ENCODE assay signal across 8 cellular contexts in genomic region chr6:75201901-75202672, GRCh38. TPM values are rescaled to one million over a fixed set of nuclear protein-coding genes. Genes with fewer than 3 reads are reported as not detected.
A peak's percentile ranks its signal among the peaks of the same experiment; 100 is the strongest.
DNase-seq lines count a peak whose midpoint lies in the region; ATAC-seq, FAIRE-seq and TF ChIP-seq lines count a peak whose summit lies in the region.

No MANE protein-coding gene starts in this region.

- peaks cover 31% of the 10 kb centered on the region for H3K4me1 Mint-ChIP-seq in type B pancreatic cell (ENCODE audit: unreplicated experiment)

- TF ChIP-seq CTCF in GM12878 (IDR thresholded peaks at IDR 0.05 in 2 of 3, conservative IDR thresholded peaks at IDR 0.05 in 1 of 3; ENCODE audit: control insufficient read depth in 2 of 3, extremely low read depth in 1 of 3, insufficient read depth in 1 of 3, low read depth in 3 of 3, low read length in 3 of 3) (no peak), type B pancreatic cell (conservative IDR thresholded peaks at IDR 0.05) (no peak)

- peaks cover 26 to 27% of the 10 kb centered on the region in 2 experiments for H3K27me3 ChIP-seq in GM12878 (replicated peaks in 1 of 2; ENCODE audit: control insufficient read depth in 2 of 2, insufficient read depth in 2 of 2, low read length in 1 of 2)

- H3K4me1 ChIP-seq in GM12878 (ENCODE audit: control insufficient read depth, insufficient read depth, low read length), result no peaks in the 10 kb centered on the region

- TF ChIP-seq RAD21 in GM12878 (IDR thresholded peaks at IDR 0.05; ENCODE audit: insufficient read depth, low read depth, low read length), result no peak

- CTCF ChIA-PET in GM12878 (lab: Yijun Ruan, JAX), result interaction anchor here (0.9 to 5.5 kb wide), 7 partner anchors 11 to 1464 kb away, joined by 3 to 69 read pairs (median 21); no protein-coding TSS in a partner anchor

- TF ChIP-seq EP300 in GM12878 (IDR thresholded peaks at IDR 0.05; ENCODE audit: borderline replicate concordance in 1 of 2, control insufficient read depth in 1 of 2, low read depth in 2 of 2, low read length in 2 of 2), result no peak

- FAIRE-seq in GM12878 (lab: Jason Lieb, UNC), result no peak

- H3K9ac ChIP-seq in GM12878 (ENCODE audit: control insufficient read depth, insufficient read depth, low read length), result no peak overlapping the region

- H4K20me1 ChIP-seq in GM12878 (ENCODE audit: control insufficient read depth, insufficient read depth), result no peaks in the 10 kb centered on the region; the same call in 1 of the 2 replicates

- no TSS peak for BruUV-seq in GM12878 (replicated peaks; lab: Mats Ljungman, UMichigan)

- no peaks in the 10 kb centered on the region for H3K9me3 Mint-ChIP-seq in type B pancreatic cell

- no peaks in the 10 kb centered on the region for H3K9me3 ChIP-seq in GM12878 (replicated peaks; ENCODE audit: control insufficient read depth, insufficient read depth, low read length)

- H3K4me2 ChIP-seq in GM12878 (ENCODE audit: control insufficient read depth, insufficient read depth), result no peak overlapping the region

- no peak overlapping the region for H3K27ac Mint-ChIP-seq in type B pancreatic cell

- no peak for TF ChIP-seq POLR2A in GM12878 (IDR thresholded peaks at IDR 0.05; ENCODE audit: low read depth, low read length)

- SMC1A ChIA-PET in GM12878 (lab: Charles Lee; ENCODE audit: uncharacterized antibody, unreplicated experiment), result interaction anchor here (0.9 to 4.7 kb wide), 2 partner anchors 792 to 1462 kb away, joined by 3 to 60 read pairs; no protein-coding TSS in a partner anchor

- 14% methylated on average over 46 of the region's 46 CpGs for whole genome bisulfite sequencing in GM12878 (ENCODE audit: insufficient coverage, insufficient replicate concordance, low lambda C conversion rate, missing lambda C conversion rate)

- RAD21 ChIA-PET in GM12878 (lab: Charles Lee; ENCODE audit: unreplicated experiment), result interaction anchor here (1.3 to 2.6 kb wide), 2 partner anchors 788 to 793 kb away, joined by 3 to 14 read pairs; no protein-coding TSS in a partner anchor

- in situ Hi-C loops in GM12878 (cut with MboI), result loop anchor here (5.0 to 10.0 kb wide), 2 partner anchors 787 to 1110 kb away; no protein-coding TSS in a partner anchor

- peak; percentile 59 for ATAC-seq in GM12878
- ATAC-seq in left colon, result no peak
- no peak for ATAC-seq in HG03565 (IDR thresholded peaks at IDR 0.05; ENCODE audit: unreplicated experiment)
- no peak for ATAC-seq in HG02610 (IDR thresholded peaks at IDR 0.05; ENCODE audit: unreplicated experiment)

- H3K27me3 Mint-ChIP-seq in type B pancreatic cell, result peaks cover 71% of the 10 kb centered on the region

- H2AFZ ChIP-seq in GM12878 (ENCODE audit: control insufficient read depth, low read depth, low read length), result no peak overlapping the region

- H3K27ac ChIP-seq in GM12878 (ENCODE audit: control insufficient read depth, insufficient read depth), result no peak overlapping the region

- no peaks in the 10 kb centered on the region for H3K36me3 Mint-ChIP-seq in type B pancreatic cell

- POLR2A ChIA-PET in GM12878 (lab: Charles Lee), result no interaction called here

- H3K4me3 Mint-ChIP-seq in type B pancreatic cell, result peak overlapping the region; percentile 87

- intact Hi-C loops in GM12878 (cut with micrococcal nuclease; ENCODE audit: unreplicated experiment), result loop anchor here (5.0 to 10.0 kb wide), 4 partner anchors 267 to 605 kb away; no protein-coding TSS in a partner anchor
- intact Hi-C loops in left colon (cut with DNase I, micrococcal nuclease), result loop anchor here in 1 of 2 donors (5.0 kb wide), 3 partner anchors 795 to 1345 kb away; no protein-coding TSS in a partner anchor

- no peaks in the 10 kb centered on the region for H3K36me3 ChIP-seq in GM12878 (ENCODE audit: control insufficient read depth in 2 of 2, insufficient read depth in 2 of 2, low read length in 1 of 2)

- no peak overlapping the region for H3K4me3 ChIP-seq in GM12878

- no peaks in the 10 kb centered on the region for H3K79me2 ChIP-seq in GM12878 (ENCODE audit: control insufficient read depth, insufficient read depth, low read length)

- DNase-seq in activated T-cell treated with anti-CD3 and anti-CD28 coated beads, Interleukin-2, amount 50 U/mL, for 1 hour, result peak; percentile 19
- DNase-seq in activated T-cell treated with anti-CD3 and anti-CD28 coated beads for 4 hours (no peak), GM12878 (ENCODE audit: low read depth, low spot score) (no peak), left colon (peak; percentile 9 to 31), type B pancreatic cell (ENCODE audit: extremely low spot score, unreplicated experiment) (no peak)
- no peak for DNase-seq in activated CD4-positive, alpha-beta T cell treated with anti-CD3 and anti-CD28 coated beads, Interleukin-2, amount 50 U/mL, for 1 hour

TF ChIP-seq in GM12878, 131 proteins besides CTCF, POLR2A, EP300 and RAD21 (continues in another document):
- TF ChIP-seq ZNF592 (IDR thresholded peaks at IDR 0.05), result no peak
- TF ChIP-seq ESRRA (IDR thresholded peaks at IDR 0.05; ENCODE audit: low read length), result no peak
- no peak for TF ChIP-seq RELA (IDR thresholded peaks at IDR 0.05; ENCODE audit: borderline replicate concordance, partially characterized antibody)
- TF ChIP-seq SP1 (IDR thresholded peaks at IDR 0.05; ENCODE audit: low read depth, low read length), result no peak

RNA-seq across cellular contexts. Expression of gene COL12A1, which starts 3.8 kb away (rescaled TPM):
- total RNA-seq in GM12878 (2013; cell fraction: nucleolus; rRNA removed), result 0.29 TPM in 1 of 2 replicates, not detected in the other
- total RNA-seq in GM12878 (2014; rRNA removed), result under 0.01 TPM in 1 of 2 replicates, not detected in the other
- not detected in 2 replicates for total RNA-seq in GM12878 (2014; rRNA removed; fragmentation: Illumina TruSeq; extraction: Trizol)
- total RNA-seq in GM12878 (2021), result 0.29 and 0.69 TPM in 2 replicates
- not detected for polyA plus RNA-seq in GM12878 (2011; ENCODE audit: low read depth)
- 0.03 TPM in 1 of 2 replicates, not detected in the other for polyA plus RNA-seq in GM12878 (2011; rRNA removed)
- polyA plus RNA-seq in GM12878 (2011; cell fraction: cytosol; rRNA removed), result 0.02 TPM in 1 of 2 replicates, not detected in the other
- polyA plus RNA-seq in GM12878 (2011; cell fraction: nucleus; rRNA removed), result not detected in 2 replicates
- not detected in 2 replicates for polyA plus RNA-seq in GM12878 (2012)
- under 0.01 TPM in 1 of 2 replicates, not detected in the other for polyA plus RNA-seq in GM12878 (2014; fragmentation: Illumina TruSeq; extraction: Trizol)
- polyA plus RNA-seq in GM12878 (2014; fragmentation: Nextera tagmentation; extraction: Ambion mirVana), result not detected
- not detected in 2 replicates for polyA plus RNA-seq in GM12878 (2014; rRNA removed)
- polyA plus RNA-seq in GM12878 (2016; fragmentation: Nextera tagmentation; extraction: Ambion mirVana), result under 1 TPM; 0.04 to 0.17 TPM
- polyA minus RNA-seq in GM12878 (2011; rRNA and poly(A)+ RNA removed), result not detected in 2 replicates
- polyA minus RNA-seq in GM12878 (2011; cell fraction: cytosol; rRNA and poly(A)+ RNA removed), result 3.3 and 3.6 TPM in 2 replicates
- polyA minus RNA-seq in GM12878 (2011; cell fraction: nucleus; rRNA and poly(A)+ RNA removed), result 0.12 and 0.86 TPM in 2 replicates
- total RNA-seq in left colon, result 10 to 100 TPM in 1 of 2 donors, 1 to 10 TPM in 1; 5.5 to 18.4 TPM
- 6.9 and 21.5 TPM in 2 replicates for total RNA-seq in type B pancreatic cell (ENCODE audit: low replicate concordance)

RNA-seq across cellular contexts. Expression of gene COX7A2, which starts 41.5 kb away (rescaled TPM):
- 16.2 and 17.4 TPM in 2 replicates for total RNA-seq in GM12878 (2013; cell fraction: nucleolus; rRNA removed)
- total RNA-seq in GM12878 (2014; rRNA removed) (199 and 239 TPM in 2 replicates), GM12878 (2014; rRNA removed; fragmentation: Illumina TruSeq; extraction: Trizol) (417 and 432 TPM in 2 replicates), GM12878 (2021) (384 and 403 TPM in 2 replicates), left colon (100 to 1,000 TPM; 704 to 802 TPM), type B pancreatic cell (ENCODE audit: low replicate concordance) (370 and 456 TPM in 2 replicates)
- 436 TPM for polyA plus RNA-seq in GM12878 (2011; ENCODE audit: low read depth)
- polyA plus RNA-seq in GM12878 (2011; rRNA removed) (552 and 633 TPM in 2 replicates), GM12878 (2014; fragmentation: Illumina TruSeq; extraction: Trizol) (520 and 635 TPM in 2 replicates), GM12878 (2014; fragmentation: Nextera tagmentation; extraction: Ambion mirVana) (1,000 to 10,000 TPM; 1,615 to 1,834 TPM), GM12878 (2014; rRNA removed) (238 and 276 TPM in 2 replicates), GM12878 (2016; fragmentation: Nextera tagmentation; extraction: Ambion mirVana) (1,000 to 10,000 TPM in 1 of 2 experiments, 100 to 1,000 TPM in 1; 984 to 1,077 TPM)
- polyA plus RNA-seq in GM12878 (2011; cell fraction: cytosol; rRNA removed), result 192 and 230 TPM in 2 replicates
- polyA plus RNA-seq in GM12878 (2011; cell fraction: nucleus; rRNA removed), result 111 and 240 TPM in 2 replicates
- 254 and 400 TPM in 2 replicates for polyA plus RNA-seq in GM12878 (2012)
- polyA minus RNA-seq in GM12878 (2011; rRNA and poly(A)+ RNA removed), result 38.3 and 42.0 TPM in 2 replicates
- 19.9 and 26.2 TPM in 2 replicates for polyA minus RNA-seq in GM12878 (2011; cell fraction: cytosol; rRNA and poly(A)+ RNA removed)
- polyA minus RNA-seq in GM12878 (2011; cell fraction: nucleus; rRNA and poly(A)+ RNA removed), result 15.3 and 17.0 TPM in 2 replicates

Comparison
In these comparisons a context has a peak if more than half of its experiments do, and no peak if none do; other contexts are left out.
1. DNase-seq: peak in activated T-cell treated with anti-CD3 and anti-CD28 coated beads, Interleukin-2, amount 50 U/mL, for 1 hour (single experiment) and left colon (2 of 2); none in activated T-cell treated with anti-CD3 and anti-CD28 coated beads for 4 hours (single experiment), GM12878 (single experiment), type B pancreatic cell (single experiment) and activated CD4-positive, alpha-beta T cell treated with anti-CD3 and anti-CD28 coated beads, Interleukin-2, amount 50 U/mL, for 1 hour (single experiment).